8 cellular contexts compared by ENCODE assay signal in the genomic region with DNA sequence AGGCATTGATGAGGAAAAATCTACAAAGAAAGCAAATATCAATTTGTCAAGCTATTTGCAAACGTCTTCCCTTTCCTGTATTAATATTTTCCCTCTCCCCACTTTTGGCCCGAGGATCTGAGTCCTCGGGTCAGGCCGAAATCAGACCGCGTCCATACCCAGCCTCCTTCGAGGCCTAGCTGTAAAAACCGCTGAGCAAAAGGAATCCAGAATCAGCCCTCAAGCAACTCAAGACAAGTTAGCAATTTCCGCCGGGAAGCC. TPM values are rescaled to one million over a fixed set of nuclear protein-coding genes. Genes with fewer than 3 reads are reported as not detected.
A peak's percentile ranks its signal among the peaks of the same experiment; 100 is the strongest.
DNase-seq lines count a peak whose midpoint lies in the region; ATAC-seq and TF ChIP-seq lines count a peak whose summit lies in the region.

No MANE protein-coding gene starts in this region.

- H3K36me3 Mint-ChIP-seq in natural killer cell treated with Interleukin-12 subunit alpha and Interleukin-12 subunit beta and Interleukin-15 and Interleukin-18, amount 100 ng/mL, for 72 hours, result peaks cover 10% of the 10 kb centered on the region

- peak overlapping the region; percentile 57 to 86 for H3K27ac Mint-ChIP-seq in natural killer cell treated with Interleukin-12 subunit alpha and Interleukin-12 subunit beta and Interleukin-15 and Interleukin-18, amount 100 ng/mL, for 72 hours

- H3K4me3 Mint-ChIP-seq in natural killer cell treated with Interleukin-12 subunit alpha and Interleukin-12 subunit beta and Interleukin-15 and Interleukin-18, amount 100 ng/mL, for 72 hours, result peak overlapping the region; percentile 84

- TF ChIP-seq CTCF in cardiac fibroblast (IDR thresholded peaks at IDR 0.05; ENCODE audit: low read depth, low read length), result no peak

- H3K4me1 Mint-ChIP-seq in natural killer cell treated with Interleukin-12 subunit alpha and Interleukin-12 subunit beta and Interleukin-15 and Interleukin-18, amount 100 ng/mL, for 72 hours (ENCODE audit: low read depth in 2 of 2), result peaks cover 29 to 30% of the 10 kb centered on the region in 2 donors

- H3K9me3 Mint-ChIP-seq in natural killer cell treated with Interleukin-12 subunit alpha and Interleukin-12 subunit beta and Interleukin-15 and Interleukin-18, amount 100 ng/mL, for 72 hours, result no peaks in the 10 kb centered on the region

- ATAC-seq in HG03520 (IDR thresholded peaks at IDR 0.05; ENCODE audit: unreplicated experiment), result peak; percentile 20
- ATAC-seq in natural killer cell treated with Interleukin-12 subunit alpha and Interleukin-12 subunit beta and Interleukin-15 and Interleukin-18, amount 100 ng/mL, for 72 hours, result peak in 1 of 2 donors; percentile 25

- H3K4me3 ChIP-seq in cardiac fibroblast (replicated peaks in 1 of 2; ENCODE audit: low read depth in 2 of 2, low read length in 2 of 2), result peak overlapping the region; percentile 11 to 38

- peak; percentile 54 for DNase-seq in NOMO-1 treated with DMSO at 0.1 percent for 48 hours (lab: John Stamatoyannopoulos, UW; ENCODE audit: unreplicated experiment)
- no peak for DNase-seq in NOMO-1 treated with dmso at 0.1 percent for 144 hours (lab: John Stamatoyannopoulos, UW; ENCODE audit: unreplicated experiment)
- no peak for DNase-seq in cardiac fibroblast (ENCODE audit: low read depth in 2 of 2)
- no peak for DNase-seq in natural killer cell treated with Interleukin-12 subunit alpha and Interleukin-12 subunit beta and Interleukin-15 and Interleukin-18, amount 100 ng/mL, for 72 hours (ENCODE audit: low spot score)
- no peak for DNase-seq in activated CD8-positive, alpha-beta memory T cell treated with anti-CD3 and anti-CD28 coated beads, Interleukin-2, amount 50 U/mL, for 48 hours
- no peak for DNase-seq in A172 (ENCODE audit: low spot score)
- no peak for DNase-seq in pons (ENCODE audit: low spot score)

- no peaks in the 10 kb centered on the region for H3K27me3 Mint-ChIP-seq in natural killer cell treated with Interleukin-12 subunit alpha and Interleukin-12 subunit beta and Interleukin-15 and Interleukin-18, amount 100 ng/mL, for 72 hours

RNA-seq across cellular contexts. Expression of a gene that starts 0.4 kb away (rescaled TPM):
- total RNA-seq in natural killer cell treated with Interleukin-12 subunit alpha and Interleukin-12 subunit beta and Interleukin-15 and Interleukin-18, amount 100 ng/mL, for 72 hours, result 100 to 1,000 TPM in 1 of 2 donors, 10 to 100 TPM in 1; 99.7 to 119 TPM
- 40.1 and 44.2 TPM in 2 replicates for total RNA-seq in A172 (2014; rRNA removed; shearing (Covaris generic))

RNA-seq across cellular contexts. Expression of a gene that starts 24.1 kb away (rescaled TPM):
- total RNA-seq in natural killer cell treated with Interleukin-12 subunit alpha and Interleukin-12 subunit beta and Interleukin-15 and Interleukin-18, amount 100 ng/mL, for 72 hours, result 10 to 100 TPM; 36.5 to 50.9 TPM
- total RNA-seq in A172 (2014; rRNA removed; shearing (Covaris generic)), result 12.1 and 12.7 TPM in 2 replicates

RNA-seq across cellular contexts. Expression of a gene that starts 24.2 kb away (rescaled TPM):
- total RNA-seq in natural killer cell treated with Interleukin-12 subunit alpha and Interleukin-12 subunit beta and Interleukin-15 and Interleukin-18, amount 100 ng/mL, for 72 hours, result 10 to 100 TPM; 33.6 to 51.3 TPM
- 13.3 and 14.6 TPM in 2 replicates for total RNA-seq in A172 (2014; rRNA removed; shearing (Covaris generic))
